ENCODE assay signal across 26 cellular contexts in genomic region chr12:114063435-114063834, GRCh38.
"Had no signal": no experiment of that assay in that cellular context is flagged by ENCODE, and none has a peak within 500 bp of the region (broad histone marks: within the 10 kb centered on the region; RNA-seq: fewer than 3 reads in every experiment).

No MANE protein-coding gene starts in this region.

- H3K4me1 ChIP-seq: ascending aorta, body of pancreas had no signal

- H3K4me3 Mint-ChIP-seq: activated CD4-positive, alpha-beta memory T cell treated with anti-CD3 and anti-CD28 coated beads for 36 hours; activated CD4-positive, alpha-beta T cell treated with anti-CD3 and anti-CD28 coated beads, Interleukin-2, amount 10 ng/mL, durations not matched to agents 7 days and 5 days; activated naive CD8-positive, alpha-beta T cell treated with anti-CD3 and anti-CD28 coated beads, Interleukin-2, amount 50 U/mL, for 24 hours; activated T-cell treated with anti-CD3 and anti-CD28 coated beads, Interleukin-2, amount 50 U/mL, for 4 hours; T-helper 17 cell had no signal

- H3K27ac Mint-ChIP-seq: activated CD4-positive, alpha-beta memory T cell treated with anti-CD3 and anti-CD28 coated beads for 36 hours; activated CD4-positive, alpha-beta T cell treated with anti-CD3 and anti-CD28 coated beads, Interleukin-2, amount 10 ng/mL, durations not matched to agents 7 days and 5 days; activated naive CD4-positive, alpha-beta T cell treated with anti-CD3 and anti-CD28 coated beads, Interleukin-2, amount 50 U/mL, for 72 hours; activated naive CD8-positive, alpha-beta T cell treated with anti-CD3 and anti-CD28 coated beads, Interleukin-2, amount 50 U/mL, for 24 hours; T-helper 17 cell had no signal

- ATAC-seq: activated naive CD4-positive, alpha-beta T cell treated with anti-CD3 and anti-CD28 coated beads, Interleukin-2, amount 50 U/mL, for 72 hours; activated naive CD8-positive, alpha-beta T cell treated with anti-CD3 and anti-CD28 coated beads, Interleukin-2, amount 50 U/mL, for 24 hours; activated T-cell treated with anti-CD3 and anti-CD28 coated beads, Interleukin-2, amount 50 U/mL, for 4 hours; body of pancreas; PC-3; T-helper 17 cell had no signal

- H3K27me3 ChIP-seq: ascending aorta, body of pancreas, MG63 had no signal

- H3K27me3 Mint-ChIP-seq: activated CD4-positive, alpha-beta T cell treated with anti-CD3 and anti-CD28 coated beads, Interleukin-2, amount 10 ng/mL, durations not matched to agents 7 days and 5 days; T-helper 17 cell had no signal

- H3K9me3 ChIP-seq: ascending aorta, MG63 had no signal

- H3K36me3 Mint-ChIP-seq: activated CD4-positive, alpha-beta memory T cell treated with anti-CD3 and anti-CD28 coated beads for 36 hours; activated naive CD4-positive, alpha-beta T cell treated with anti-CD3 and anti-CD28 coated beads, Interleukin-2, amount 50 U/mL, for 72 hours had no signal

- H3K27ac ChIP-seq: ascending aorta, body of pancreas had no signal

- H3K36me3 ChIP-seq: ascending aorta, MG63 had no signal

- H3K4me1 Mint-ChIP-seq: activated CD4-positive, alpha-beta T cell treated with anti-CD3 and anti-CD28 coated beads, Interleukin-2, amount 10 ng/mL, durations not matched to agents 7 days and 5 days; activated naive CD8-positive, alpha-beta T cell treated with anti-CD3 and anti-CD28 coated beads, Interleukin-2, amount 50 U/mL, for 24 hours; T-helper 17 cell had no signal

- H3K9me3 Mint-ChIP-seq: activated CD4-positive, alpha-beta memory T cell treated with anti-CD3 and anti-CD28 coated beads for 36 hours; activated CD4-positive, alpha-beta T cell treated with anti-CD3 and anti-CD28 coated beads, Interleukin-2, amount 10 ng/mL, durations not matched to agents 7 days and 5 days; activated naive CD8-positive, alpha-beta T cell treated with anti-CD3 and anti-CD28 coated beads, Interleukin-2, amount 50 U/mL, for 24 hours; activated T-cell treated with anti-CD3 and anti-CD28 coated beads, Interleukin-2, amount 50 U/mL, for 4 hours had no signal

- DNase-seq: activated CD4-positive, alpha-beta memory T cell treated with anti-CD3 and anti-CD28 coated beads for 36 hours; activated CD4-positive, alpha-beta T cell treated with anti-CD3 and anti-CD28 coated beads, Interleukin-2, amount 10 ng/mL, durations not matched to agents 7 days and 5 days; activated CD4-positive, CD25-positive, alpha-beta regulatory T cell; activated CD8-positive, alpha-beta memory T cell treated with anti-CD3 and anti-CD28 coated beads for 24 hours; activated effector memory CD4-positive, alpha-beta T cell treated with anti-CD3 and anti-CD28 coated beads, Interleukin-2, amount 50 U/mL, for 16 hours; activated naive CD4-positive, alpha-beta T cell treated with Interleukin-2 at 50 U/mL for 16 hours; activated naive CD8-positive, alpha-beta T cell treated with anti-CD3 and anti-CD28 coated beads, Interleukin-2, amount 50 U/mL, for 24 hours; activated T-cell treated with anti-CD3 and anti-CD28 coated beads, Interleukin-2, amount 50 U/mL, for 4 hours; amniotic stem cell; body of pancreas; central memory CD4-positive, alpha-beta T cell; MG63; MV-4-11; NCI-H1092 treated with DMSO at 0.1 percent for 48 hours; NCI-H1417 treated with DMSO at 0.1 percent for 48 hours; NCI-H1694; NCI-H2029 treated with DMSO at 0.1 percent for 48 hours; NCI-H510A treated with DMSO at 0.1 percent for 48 hours; NCI-H69; NK-92 treated with Interleukin-12 subunit alpha and Interleukin-12 subunit beta, amount 100 ng/mL, for 24 hours; PC-3; SIG-M5; T-helper 17 cell; T-helper 9 cell had no signal

- H3K4me3 ChIP-seq: ascending aorta, body of pancreas, MG63 had no signal
